8 cellular contexts compared by ENCODE assay signal in the genomic region with DNA sequence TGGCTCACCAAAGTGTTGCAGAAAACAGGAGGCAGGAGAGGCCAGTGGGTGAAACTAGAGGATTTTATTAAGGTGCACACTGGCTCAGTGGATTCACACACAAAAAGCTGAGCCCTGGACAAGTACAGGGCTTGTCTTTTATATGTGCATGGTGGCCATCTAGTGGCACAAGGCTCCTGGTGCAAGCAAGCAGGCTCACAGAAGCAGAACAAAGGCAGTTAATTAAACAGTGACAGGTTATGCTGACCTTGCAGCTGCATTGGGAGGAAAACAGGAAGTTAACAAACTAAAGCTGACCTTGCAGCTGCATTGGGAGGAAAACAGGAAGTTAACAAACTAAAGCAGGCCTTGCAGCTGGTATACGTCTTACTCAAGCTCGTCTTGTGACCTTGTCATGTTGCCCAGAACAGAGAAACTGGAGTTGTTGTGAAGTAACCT.
DNase-seq lines count a peak whose midpoint lies in the region; ATAC-seq and TF ChIP-seq lines count a peak whose summit lies in the region.

No MANE protein-coding gene starts in this region.

- H3K36me3 ChIP-seq in MG63, result no peaks in the 10 kb centered on the region

- peak; percentile 76 for ATAC-seq in stimulated activated naive CD8-positive, alpha-beta T cell treated with anti-CD3 and anti-CD28 coated beads, Interleukin-15, amount 100 ng/mL, for 72 hours
- no peak for ATAC-seq in stimulated activated naive CD8-positive, alpha-beta T cell treated with anti-CD3 and anti-CD28 coated beads, Interleukin-15, Interleukin-2, amounts not matched to agents 100 U/mL and 50 U/mL, for 24 hours
- ATAC-seq in HG03469 (IDR thresholded peaks at IDR 0.05; ENCODE audit: unreplicated experiment), result no peak
- ATAC-seq in GM21619 (IDR thresholded peaks at IDR 0.05; ENCODE audit: unreplicated experiment), result no peak

- H3K4me3 Mint-ChIP-seq in stimulated activated naive CD8-positive, alpha-beta T cell treated with anti-CD3 and anti-CD28 coated beads, Interleukin-15, amount 100 ng/mL, for 72 hours, result no peak overlapping the region
- H3K4me3 Mint-ChIP-seq in chondrocyte (ENCODE audit: unreplicated experiment) (no peak overlapping the region), type B pancreatic cell (no peak overlapping the region)

- peak; percentile 21 for TF ChIP-seq CTCF in chondrocyte (IDR thresholded peaks at IDR 0.05)
- TF ChIP-seq CTCF in type B pancreatic cell (conservative IDR thresholded peaks at IDR 0.05), result peak; percentile 51

- H3K9me3 Mint-ChIP-seq in stimulated activated naive CD8-positive, alpha-beta T cell treated with anti-CD3 and anti-CD28 coated beads, Interleukin-15, amount 100 ng/mL, for 72 hours, result peaks cover 13 to 30% of the 10 kb centered on the region in 2 donors
- H3K9me3 Mint-ChIP-seq in chondrocyte (ENCODE audit: low read depth) (peaks cover 46% of the 10 kb centered on the region), type B pancreatic cell (peaks cover 31% of the 10 kb centered on the region)

- peak in 1 of 2 donors; percentile 38 for DNase-seq in stimulated activated naive CD8-positive, alpha-beta T cell treated with anti-CD3 and anti-CD28 coated beads, Interleukin-15, amount 100 ng/mL, for 72 hours
- no peak for DNase-seq in stimulated activated naive CD8-positive, alpha-beta T cell treated with anti-CD3 and anti-CD28 coated beads, Interleukin-15, Interleukin-2, amounts not matched to agents 100 U/mL and 50 U/mL, for 24 hours
- DNase-seq in NCI-H146 (lab: John Stamatoyannopoulos, UW) (peak; percentile 42), chondrocyte (ENCODE audit: low spot score) (no peak), type B pancreatic cell (ENCODE audit: extremely low spot score, unreplicated experiment) (no peak), MG63 (no peak)

- H3K9me3 ChIP-seq in MG63, result no peaks in the 10 kb centered on the region

- H3K27me3 ChIP-seq in MG63, result no peaks in the 10 kb centered on the region

- H3K4me1 Mint-ChIP-seq in stimulated activated naive CD8-positive, alpha-beta T cell treated with anti-CD3 and anti-CD28 coated beads, Interleukin-15, amount 100 ng/mL, for 72 hours, result no peaks in the 10 kb centered on the region
- no peaks in the 10 kb centered on the region for H3K4me1 Mint-ChIP-seq in chondrocyte (ENCODE audit: low read depth)
- no peaks in the 10 kb centered on the region for H3K4me1 Mint-ChIP-seq in type B pancreatic cell (ENCODE audit: unreplicated experiment)

- H3K4me3 ChIP-seq in MG63, result no peak overlapping the region

- no peak overlapping the region for H3K27ac Mint-ChIP-seq in stimulated activated naive CD8-positive, alpha-beta T cell treated with anti-CD3 and anti-CD28 coated beads, Interleukin-15, amount 100 ng/mL, for 72 hours
- H3K27ac Mint-ChIP-seq in chondrocyte (ENCODE audit: unreplicated experiment) (no peak overlapping the region), type B pancreatic cell (peak overlapping the region; percentile 75)

- H3K36me3 Mint-ChIP-seq in chondrocyte (ENCODE audit: low read depth) (peaks cover 1% of the 10 kb centered on the region), type B pancreatic cell (peaks cover 22% of the 10 kb centered on the region)

- H3K27me3 Mint-ChIP-seq in stimulated activated naive CD8-positive, alpha-beta T cell treated with anti-CD3 and anti-CD28 coated beads, Interleukin-15, amount 100 ng/mL, for 72 hours, result no peaks in the 10 kb centered on the region
- H3K27me3 Mint-ChIP-seq in chondrocyte (ENCODE audit: low read depth), result no peaks in the 10 kb centered on the region
- H3K27me3 Mint-ChIP-seq in type B pancreatic cell, result no peaks in the 10 kb centered on the region
